12 cellular contexts compared by ENCODE assay signal in genomic region chr18:39946623-39947061, GRCh38.
DNase-seq lines count a peak whose midpoint lies in the region; ATAC-seq, FAIRE-seq and TF ChIP-seq lines count a peak whose summit lies in the region.
"Had no signal": no experiment of that assay in that cellular context is flagged by ENCODE, and none has a peak within 500 bp of the region (broad histone marks: within the 10 kb centered on the region; RNA-seq: fewer than 3 reads in every experiment).

No MANE protein-coding gene starts in this region.

- H3K4me1 ChIP-seq in body of pancreas, result no peaks in the 10 kb centered on the region
- no peaks in the 10 kb centered on the region for H3K4me1 ChIP-seq in stomach
- H3K4me1 ChIP-seq: uterus had no signal

- in situ Hi-C loops in ACHN (cut with HindIII; ENCODE audit: low pct_ligation_motif_present, low pct_unique_long_range_greater_than_20kb, low sequenced_read_pairs), result no loop called here

- H3K27ac ChIP-seq in body of pancreas (no peak overlapping the region), stomach (no peak overlapping the region)
- H3K27ac ChIP-seq: uterus had no signal

- ATAC-seq in body of pancreas (peak; percentile 68), GM21737 (IDR thresholded peaks at IDR 0.05; ENCODE audit: unreplicated experiment) (no peak), GM21723 (IDR thresholded peaks at IDR 0.05; ENCODE audit: unreplicated experiment) (no peak)

- intact Hi-C loops in body of pancreas (cut with DNase I) (no loop called here), stomach (cut with DNase I; ENCODE audit: low total_unique reads) (no loop called here)

- TF ChIP-seq CTCF in body of pancreas (IDR thresholded peaks at IDR 0.05) (no peak), stomach (IDR thresholded peaks at IDR 0.05) (no peak)

- TF ChIP-seq EP300 in stomach (IDR thresholded peaks at IDR 0.05), result no peak

- no peaks in the 10 kb centered on the region for H3K9me3 ChIP-seq in body of pancreas
- no peaks in the 10 kb centered on the region for H3K9me3 ChIP-seq in stomach
- H3K9me3 ChIP-seq: uterus had no signal

- FAIRE-seq in HTR-8/SVneo (lab: Jason Lieb, UNC), result peak; percentile 76

- no peak overlapping the region for H3K4me3 ChIP-seq in body of pancreas
- no peak overlapping the region for H3K4me3 ChIP-seq in stomach
- H3K4me3 ChIP-seq: uterus had no signal

- no peaks in the 10 kb centered on the region for H3K27me3 ChIP-seq in body of pancreas
- H3K27me3 ChIP-seq in stomach, result no peaks in the 10 kb centered on the region
- H3K27me3 ChIP-seq: uterus had no signal

- peak; percentile 41 for DNase-seq in ACHN
- peak; percentile 28 for DNase-seq in HTR-8/SVneo (ENCODE audit: insufficient read length, low spot score)
- DNase-seq in body of pancreas, result peak in 3 of 4 donors; percentile 10 to 26 (median 10)
- peak; percentile 65 for DNase-seq in kidney glomerular epithelial cell (lab: John Stamatoyannopoulos, UW)
- DNase-seq in stimulated activated CD4-positive, alpha-beta T cell treated with anti-CD3 and anti-CD28 coated beads, Interleukin-2, amount 100 ng/mL, for 48 hours, result no peak
- no peak for DNase-seq in stomach
- DNase-seq: activated T-cell treated with anti-CD3 and anti-CD28 coated beads, Interleukin-2, amount 50 U/mL, for 1 hour; C1 segment of cervical spinal cord; NCI-H1417; uterus had no signal

- TF ChIP-seq POLR2A in body of pancreas (IDR thresholded peaks at IDR 0.05), result no peak
- no peak for TF ChIP-seq POLR2A in stomach (IDR thresholded peaks at IDR 0.05)

- H3K36me3 ChIP-seq in body of pancreas (replicated peaks in 1 of 2; ENCODE audit: insufficient read depth in 1 of 2, low read depth in 2 of 2) (no peaks in the 10 kb centered on the region), stomach (no peaks in the 10 kb centered on the region)
- H3K36me3 ChIP-seq: uterus had no signal

Comparison
In these comparisons a context has a peak if more than half of its experiments do, and no peak if none do; other contexts are left out.
1. DNase-seq: peak in ACHN (single experiment), HTR-8/SVneo (single experiment), body of pancreas (3 of 4) and kidney glomerular epithelial cell (single experiment); none in stimulated activated CD4-positive, alpha-beta T cell treated with anti-CD3 and anti-CD28 coated beads, Interleukin-2, amount 100 ng/mL, for 48 hours (0 of 2) and stomach (single experiment).